ENCODE assay signal across 28 cellular contexts in genomic region chr14:86943391-86944365, GRCh38.
"Had no signal": no experiment of that assay in that cellular context is flagged by ENCODE, and none has a peak within 500 bp of the region (broad histone marks: within the 10 kb centered on the region; RNA-seq: fewer than 3 reads in every experiment).

No MANE protein-coding gene starts in this region.

- H3K4me1 ChIP-seq: adrenal gland, breast epithelium, colonic mucosa, esophagus squamous epithelium had no signal

- ATAC-seq: activated CD4-positive, alpha-beta T cell treated with anti-CD3 and anti-CD28 coated beads for 36 hours; activated CD8-positive, alpha-beta memory T cell treated with anti-CD3 and anti-CD28 coated beads, Interleukin-2, amount 10 ng/mL, durations not matched to agents 7 days and 5 days; activated CD8-positive, alpha-beta T cell treated with anti-CD3 and anti-CD28 coated beads, Interleukin-2, amount 10 ng/mL, durations not matched to agents 7 days and 5 days; activated naive CD8-positive, alpha-beta T cell treated with anti-CD3 and anti-CD28 coated beads, Interleukin-2, amount 50 U/mL, for 24 hours; T-helper 17 cell had no signal

- H3K9me3 ChIP-seq: adrenal gland, breast epithelium, colonic mucosa, esophagus squamous epithelium had no signal

- DNase-seq: activated CD4-positive, alpha-beta memory T cell treated with anti-CD3 and anti-CD28 coated beads for 36 hours; activated CD4-positive, alpha-beta T cell treated with anti-CD3 and anti-CD28 coated beads for 36 hours; activated CD4-positive, alpha-beta T cell treated with anti-CD3 and anti-CD28 coated beads, Interleukin-2, amount 10 ng/mL, durations not matched to agents 24 days and 14 days; activated CD4-positive, CD25-positive, alpha-beta regulatory T cell; activated CD4-positive, CD25-positive, alpha-beta regulatory T cell treated with anti-CD3 and anti-CD28 coated beads, Interleukin-2, amount 50 U/mL, for 72 hours; activated CD8-positive, alpha-beta memory T cell treated with anti-CD3 and anti-CD28 coated beads, Interleukin-2, amount 10 ng/mL, durations not matched to agents 7 days and 5 days; activated CD8-positive, alpha-beta memory T cell treated with anti-CD3 and anti-CD28 coated beads, Interleukin-2, amount 50 U/mL, for 4 hours; activated CD8-positive, alpha-beta T cell treated with anti-CD3 and anti-CD28 coated beads, Interleukin-2, amount 10 ng/mL, durations not matched to agents 7 days and 5 days; activated effector memory CD4-positive, alpha-beta T cell treated with anti-CD3 and anti-CD28 coated beads, Interleukin-2, amount 50 U/mL, for 16 hours; activated naive CD4-positive, alpha-beta T cell treated with anti-CD3 and anti-CD28 coated beads for 36 hours; activated naive CD8-positive, alpha-beta T cell treated with anti-CD3 and anti-CD28 coated beads for 36 hours; activated naive CD8-positive, alpha-beta T cell treated with anti-CD3 and anti-CD28 coated beads, Interleukin-2, amount 50 U/mL, for 24 hours; activated T-cell treated with anti-CD3 and anti-CD28 coated beads, Interleukin-2, amount 50 U/mL, for 1 hour; activated T-cell treated with anti-CD3 and anti-CD28 coated beads, Interleukin-2, amount 50 U/mL, for 48 hours; adrenal gland; amygdala; aorta; central memory CD4-positive, alpha-beta T cell; cerebellar nuclear complex; colonic mucosa; effector CD8-positive, alpha-beta T cell; esophagus squamous epithelium; head of caudate nucleus; T-helper 17 cell; T1000 had no signal

- H3K36me3 ChIP-seq: adrenal gland, breast epithelium, cardiac muscle cell, colonic mucosa, esophagus squamous epithelium had no signal

- H3K27me3 ChIP-seq: adrenal gland, breast epithelium, cardiac muscle cell, colonic mucosa, esophagus squamous epithelium had no signal

- H3K4me3 ChIP-seq: adrenal gland, breast epithelium, cardiac muscle cell, colonic mucosa, esophagus squamous epithelium had no signal

- H3K27ac ChIP-seq: adrenal gland, breast epithelium, cardiac muscle cell, colonic mucosa, epithelial cell of prostate, esophagus squamous epithelium had no signal
